In genomic region chr16:88730632-88731607, GRCh38 we compare ENCODE assay signal across 16 cellular contexts. TPM values are rescaled to one million over a fixed set of nuclear protein-coding genes. Genes with fewer than 3 reads are reported as not detected.
DNase-seq lines count a peak whose midpoint lies in the region; TF ChIP-seq lines count a peak whose summit lies in the region.
"Had no signal": no experiment of that assay in that cellular context is flagged by ENCODE, and none has a peak within 500 bp of the region (broad histone marks: within the 10 kb centered on the region; RNA-seq: fewer than 3 reads in every experiment).

No MANE protein-coding gene starts in this region.

- CTCF ChIA-PET in Calu3 (lab: Charles Lee) = no interaction called here

- no peaks in the 10 kb centered on the region for H3K9me3 ChIP-seq in NT2/D1 (ENCODE audit: insufficient read depth, low read length)
- H3K9me3 ChIP-seq: breast epithelium, pancreas, Peyer's patch had no signal

- peak overlapping the region; percentile 29 for H3K27ac Mint-ChIP-seq in Calu3 (ENCODE audit: unreplicated experiment)
- no peak overlapping the region for H3K27ac Mint-ChIP-seq in activated T-helper 1 cell treated with anti-CD3 and anti-CD28 coated beads, Interleukin-12 subunit alpha, Interleukin-12 subunit beta, Interleukin-2, Interleukin-4 antibody, amounts not matched to agents 30 ng/mL and 10 ng/mL and 1 ng/mL, durations not matched to agents 14 hours and 24 hours and 36 hours

- TF ChIP-seq CTCF in Calu3 (IDR thresholded peaks at IDR 0.05; ENCODE audit: unreplicated experiment) (no peak), fibroblast of pulmonary artery (IDR thresholded peaks at IDR 0.05; ENCODE audit: low read length, missing control alignments) (no peak)

- H3K4me3 ChIP-seq in NT2/D1 (ENCODE audit: insufficient read length, low read depth) (no peak overlapping the region), fibroblast of pulmonary artery (replicated peaks; ENCODE audit: low read depth, low read length) (no peak overlapping the region)
- H3K4me3 ChIP-seq: breast epithelium, pancreas, Peyer's patch had no signal

- peaks cover 72% of the 10 kb centered on the region for H3K36me3 Mint-ChIP-seq in Calu3 (ENCODE audit: insufficient read depth, unreplicated experiment)
- peaks cover 19% of the 10 kb centered on the region for H3K36me3 Mint-ChIP-seq in activated T-helper 1 cell treated with anti-CD3 and anti-CD28 coated beads, Interleukin-12 subunit alpha, Interleukin-12 subunit beta, Interleukin-2, Interleukin-4 antibody, amounts not matched to agents 30 ng/mL and 10 ng/mL and 1 ng/mL, durations not matched to agents 14 hours and 24 hours and 36 hours (ENCODE audit: low read depth)

- peaks cover 15% of the 10 kb centered on the region for H3K4me1 ChIP-seq in NT2/D1 (ENCODE audit: insufficient read depth, insufficient read length)
- H3K4me1 ChIP-seq: breast epithelium, pancreas, Peyer's patch had no signal

- no peak overlapping the region for H3K4me3 Mint-ChIP-seq in Calu3 (ENCODE audit: low read depth, unreplicated experiment)
- H3K4me3 Mint-ChIP-seq in activated T-helper 1 cell treated with anti-CD3 and anti-CD28 coated beads, Interleukin-12 subunit alpha, Interleukin-12 subunit beta, Interleukin-2, Interleukin-4 antibody, amounts not matched to agents 30 ng/mL and 10 ng/mL and 1 ng/mL, durations not matched to agents 14 hours and 24 hours and 36 hours = no peak overlapping the region
- H3K4me3 Mint-ChIP-seq: CD4-positive, CD25-positive, alpha-beta regulatory T cell had no signal

- peaks cover 8% of the 10 kb centered on the region for H3K4me1 Mint-ChIP-seq in Calu3 (ENCODE audit: low read depth, unreplicated experiment)
- no peaks in the 10 kb centered on the region for H3K4me1 Mint-ChIP-seq in activated T-helper 1 cell treated with anti-CD3 and anti-CD28 coated beads, Interleukin-12 subunit alpha, Interleukin-12 subunit beta, Interleukin-2, Interleukin-4 antibody, amounts not matched to agents 30 ng/mL and 10 ng/mL and 1 ng/mL, durations not matched to agents 14 hours and 24 hours and 36 hours (ENCODE audit: low read depth)
- H3K4me1 Mint-ChIP-seq: CD4-positive, CD25-positive, alpha-beta regulatory T cell had no signal

- peak overlapping the region; percentile 3 for H3K9ac ChIP-seq in NT2/D1 (ENCODE audit: insufficient read length, low read depth)

- DNase-seq in Calu3 (no peak), NT2/D1 (ENCODE audit: low read depth, low spot score) (no peak), fibroblast of pulmonary artery (ENCODE audit: low read depth) (peak; percentile 19), dedifferentiated amniotic fluid mesenchymal stem cell (ENCODE audit: extremely low spot score) (no peak), globus pallidus (ENCODE audit: low spot score) (no peak)
- no peak for DNase-seq in activated T-helper 1 cell treated with anti-CD3 and anti-CD28 coated beads, Interleukin-12 subunit alpha, Interleukin-12 subunit beta, Interleukin-2, Interleukin-4 antibody, amounts not matched to agents 30 ng/mL and 10 ng/mL and 1 ng/mL, durations not matched to agents 14 hours and 24 hours and 36 hours (ENCODE audit: low spot score)
- DNase-seq: activated CD4-positive, alpha-beta T cell treated with anti-CD3 and anti-CD28 coated beads, Interleukin-2, amount 50 U/mL, for 1 hour; activated effector memory CD4-positive, alpha-beta T cell treated with anti-CD3 and anti-CD28 coated beads, Interleukin-2, amount 50 U/mL, for 16 hours; CD4-positive, CD25-positive, alpha-beta regulatory T cell; foreskin melanocyte; mesendoderm; NCI-H510A treated with DMSO at 0.1 percent for 48 hours; pancreas; Peyer's patch; T-helper 9 cell had no signal

- H3K27me3 Mint-ChIP-seq in Calu3 (ENCODE audit: unreplicated experiment) = no peaks in the 10 kb centered on the region
- H3K27me3 Mint-ChIP-seq in activated T-helper 1 cell treated with anti-CD3 and anti-CD28 coated beads, Interleukin-12 subunit alpha, Interleukin-12 subunit beta, Interleukin-2, Interleukin-4 antibody, amounts not matched to agents 30 ng/mL and 10 ng/mL and 1 ng/mL, durations not matched to agents 14 hours and 24 hours and 36 hours (ENCODE audit: insufficient read depth) = no peaks in the 10 kb centered on the region
- H3K27me3 Mint-ChIP-seq: CD4-positive, CD25-positive, alpha-beta regulatory T cell had no signal

- no peaks in the 10 kb centered on the region for H3K27me3 ChIP-seq in NT2/D1 (ENCODE audit: insufficient read depth, insufficient read length)
- H3K27me3 ChIP-seq: breast epithelium, pancreas, Peyer's patch had no signal

- H3K9me3 Mint-ChIP-seq in Calu3 (ENCODE audit: low read depth, unreplicated experiment) = no peaks in the 10 kb centered on the region
- H3K9me3 Mint-ChIP-seq in activated T-helper 1 cell treated with anti-CD3 and anti-CD28 coated beads, Interleukin-12 subunit alpha, Interleukin-12 subunit beta, Interleukin-2, Interleukin-4 antibody, amounts not matched to agents 30 ng/mL and 10 ng/mL and 1 ng/mL, durations not matched to agents 14 hours and 24 hours and 36 hours = no peaks in the 10 kb centered on the region
- H3K9me3 Mint-ChIP-seq: CD4-positive, CD25-positive, alpha-beta regulatory T cell had no signal

- peaks cover 80% of the 10 kb centered on the region for H3K36me3 ChIP-seq in NT2/D1 (ENCODE audit: insufficient read depth, insufficient read length, low read length)

- BruUV-seq in Calu3 (replicated peaks; lab: Mats Ljungman, UMichigan) = no TSS peak

- intact Hi-C loops in Calu3 (cut with micrococcal nuclease; ENCODE audit: unreplicated experiment) = no loop called here
- intact Hi-C loops in activated T-helper 1 cell treated with anti-CD3 and anti-CD28 coated beads, Interleukin-12 subunit alpha, Interleukin-12 subunit beta, Interleukin-2, Interleukin-4 antibody, amounts not matched to agents 30 ng/mL and 10 ng/mL and 1 ng/mL, durations not matched to agents 14 hours and 24 hours and 36 hours (cut with micrococcal nuclease) = no loop called here

RNA-seq across cellular contexts. Expression of gene CTU2, which starts 24.6 kb away (rescaled TPM):
- 39.5 and 49.1 TPM in 2 replicates for total RNA-seq in Calu3 (2022)
- total RNA-seq in activated T-helper 1 cell treated with anti-CD3 and anti-CD28 coated beads, Interleukin-12 subunit alpha, Interleukin-12 subunit beta, Interleukin-2, Interleukin-4 antibody, amounts not matched to agents 30 ng/mL and 10 ng/mL and 1 ng/mL, durations not matched to agents 14 hours and 24 hours and 36 hours = 66.3 and 74.7 TPM in 2 replicates

RNA-seq across cellular contexts. Expression of gene RNF166, which starts 24.7 kb away (rescaled TPM):
- 33.3 and 34.3 TPM in 2 replicates for total RNA-seq in Calu3 (2022)
- total RNA-seq in activated T-helper 1 cell treated with anti-CD3 and anti-CD28 coated beads, Interleukin-12 subunit alpha, Interleukin-12 subunit beta, Interleukin-2, Interleukin-4 antibody, amounts not matched to agents 30 ng/mL and 10 ng/mL and 1 ng/mL, durations not matched to agents 14 hours and 24 hours and 36 hours = 42.4 and 45.0 TPM in 2 replicates

RNA-seq across cellular contexts. Expression of gene SNAI3, which starts 44.6 kb away (rescaled TPM):
- 0.34 and 0.54 TPM in 2 replicates for total RNA-seq in Calu3 (2022)
- 1.8 and 2.4 TPM in 2 replicates for total RNA-seq in activated T-helper 1 cell treated with anti-CD3 and anti-CD28 coated beads, Interleukin-12 subunit alpha, Interleukin-12 subunit beta, Interleukin-2, Interleukin-4 antibody, amounts not matched to agents 30 ng/mL and 10 ng/mL and 1 ng/mL, durations not matched to agents 14 hours and 24 hours and 36 hours

RNA-seq across cellular contexts. Expression of gene PIEZO1, which starts 54.1 kb away (rescaled TPM):
- 177 and 199 TPM in 2 replicates for total RNA-seq in Calu3 (2022)
- 214 and 217 TPM in 2 replicates for total RNA-seq in activated T-helper 1 cell treated with anti-CD3 and anti-CD28 coated beads, Interleukin-12 subunit alpha, Interleukin-12 subunit beta, Interleukin-2, Interleukin-4 antibody, amounts not matched to agents 30 ng/mL and 10 ng/mL and 1 ng/mL, durations not matched to agents 14 hours and 24 hours and 36 hours
